ENCODE assay signal across 9 cellular contexts in genomic region chr14:100654814-100655795, GRCh38.
A peak's percentile ranks its signal among the peaks of the same experiment; 100 is the strongest.
DNase-seq lines count a peak whose midpoint lies in the region; ATAC-seq lines count a peak whose summit lies in the region.
"Had no signal": no experiment of that assay in that cellular context is flagged by ENCODE, and none has a peak within 500 bp of the region (broad histone marks: within the 10 kb centered on the region; RNA-seq: fewer than 3 reads in every experiment).

No MANE protein-coding gene starts in this region.

- H3K9ac ChIP-seq in HUES6 (ENCODE audit: low read length): no peak overlapping the region

- peaks cover 10% of the 10 kb centered on the region; the same call in 1 of the 2 replicates for H3K4me1 ChIP-seq in HUES6 (ENCODE audit: control insufficient read depth, insufficient read depth, low read length)

- POLR2A ChIA-PET in naive thymus-derived CD8-positive, alpha-beta T cell (lab: Charles Lee): no interaction called here

- H3K27me3 ChIP-seq in HUES6 (ENCODE audit: control insufficient read depth, insufficient read depth, low read length): peaks cover 12% of the 10 kb centered on the region

- peak overlapping the region; percentile 50 for H3K4me3 ChIP-seq in HUES6 (ENCODE audit: low read depth, low read length)

- H3K9me3 Mint-ChIP-seq in naive thymus-derived CD8-positive, alpha-beta T cell: no peaks in the 10 kb centered on the region
- H3K9me3 Mint-ChIP-seq: T-helper 1 cell treated with Interleukin-12 subunit alpha and Interleukin-12 subunit beta and Interleukin-4 antibody, amounts not matched to agents 30 μg/mL and 1 μg/mL, for 36 hours had no signal

- no peaks in the 10 kb centered on the region for H3K9me3 ChIP-seq in HUES6 (ENCODE audit: control insufficient read depth, insufficient read depth, low read depth, low read length)

- no peak overlapping the region for H3K27ac ChIP-seq in HUES6 (ENCODE audit: low read depth, low read length)

- no peaks in the 10 kb centered on the region for H3K36me3 ChIP-seq in HUES6 (ENCODE audit: control insufficient read depth, insufficient read depth, low read length)

- H3K36me3 Mint-ChIP-seq in naive thymus-derived CD8-positive, alpha-beta T cell: no peaks in the 10 kb centered on the region

- H3K27ac Mint-ChIP-seq in naive thymus-derived CD8-positive, alpha-beta T cell: peak overlapping the region in 1 of 10 donors; percentile 38
- H3K27ac Mint-ChIP-seq: T-helper 1 cell treated with Interleukin-12 subunit alpha and Interleukin-12 subunit beta and Interleukin-4 antibody, amounts not matched to agents 30 μg/mL and 1 μg/mL, for 36 hours had no signal

- peaks cover 0 to 7% (median under 1%) of the 10 kb centered on the region in 4 donors for H3K4me1 Mint-ChIP-seq in naive thymus-derived CD8-positive, alpha-beta T cell

- ATAC-seq in activated CD4-positive, CD25-positive, alpha-beta regulatory T cell treated with anti-CD3 and anti-CD28 coated beads, Interleukin-2, amount 50 U/mL, for 24 hours: peak; percentile 60 to 65
- peak; percentile 70 to 94 for ATAC-seq in naive thymus-derived CD8-positive, alpha-beta T cell
- ATAC-seq in GM18517 (IDR thresholded peaks at IDR 0.05; ENCODE audit: unreplicated experiment): no peak

- H3K4me3 Mint-ChIP-seq in naive thymus-derived CD8-positive, alpha-beta T cell: peak overlapping the region in 1 of 10 donors; percentile 48
- H3K4me3 Mint-ChIP-seq: T-helper 1 cell treated with Interleukin-12 subunit alpha and Interleukin-12 subunit beta and Interleukin-4 antibody, amounts not matched to agents 30 μg/mL and 1 μg/mL, for 36 hours had no signal

- peak; percentile 2 for DNase-seq in DMS53 treated with DMSO at 0.1 percent for 48 hours (lab: John Stamatoyannopoulos, UW; ENCODE audit: unreplicated experiment)
- peak; percentile 79 for DNase-seq in ecto neural progenitor cell (ENCODE audit: low spot score)
- peak in 7 of 10 donors; percentile 18 to 44 (median 38) for DNase-seq in naive thymus-derived CD8-positive, alpha-beta T cell
- DNase-seq in SW480 (ENCODE audit: low spot score): no peak
- no peak for DNase-seq in NCI-H226

- H3K27me3 Mint-ChIP-seq in naive thymus-derived CD8-positive, alpha-beta T cell: peaks cover 8 to 30% (median 19%) of the 10 kb centered on the region in 5 donors

Comparison
In these comparisons a context has a peak if more than half of its experiments do, and no peak if none do; other contexts are left out.
1. DNase-seq: peak in DMS53 treated with DMSO at 0.1 percent for 48 hours (single experiment), ecto neural progenitor cell (single experiment) and naive thymus-derived CD8-positive, alpha-beta T cell (7 of 10); none in SW480 (single experiment) and NCI-H226 (single experiment).